In genomic region chr22:46047226-46047625, GRCh38 we compare ENCODE assay signal across 10 cellular contexts.
A peak's percentile ranks its signal among the peaks of the same experiment; 100 is the strongest.
DNase-seq lines count a peak whose midpoint lies in the region; ATAC-seq and TF ChIP-seq lines count a peak whose summit lies in the region.
"Had no signal": no experiment of that assay in that cellular context is flagged by ENCODE, and none has a peak within 500 bp of the region (broad histone marks: within the 10 kb centered on the region; RNA-seq: fewer than 3 reads in every experiment).

No MANE protein-coding gene starts in this region.

- H3K36me3 ChIP-seq in BLaER1 treated with 17β-estradiol and CSF1 and Interleukin-3, amounts not matched to agents 10 nM and 100 nM = no peaks in the 10 kb centered on the region
- no peaks in the 10 kb centered on the region for H3K36me3 ChIP-seq in Peyer's patch

- DNase-seq in Peyer's patch (peak in 2 of 3 donors; percentile 28 to 31), right cardiac atrium (peak in 2 of 3 donors; percentile 37 to 51), sciatic nerve (ENCODE audit: low spot score) (peak; percentile 55), NAMALWA (ENCODE audit: low spot score) (no peak), SIG-M5 (lab: John Stamatoyannopoulos, UW) (no peak), NCI-H1105 treated with DMSO at 0.1 percent for 48 hours (lab: John Stamatoyannopoulos, UW) (no peak)
- DNase-seq: NCI-H1930 had no signal

- H3K9ac ChIP-seq in BLaER1 treated with 17β-estradiol and CSF1 and Interleukin-3, amounts not matched to agents 10 nM and 100 nM = peak overlapping the region in 6 of 11 experiments; percentile 5 to 58 (median 26); a peak in 7 of 22 replicates

- no peak for TF ChIP-seq POLR2A in Peyer's patch (IDR thresholded peaks at IDR 0.05)

- peaks cover 40 to 55% (median 47%) of the 10 kb centered on the region in 11 experiments for H3K27me3 ChIP-seq in BLaER1 treated with 17β-estradiol and CSF1 and Interleukin-3, amounts not matched to agents 10 nM and 100 nM
- H3K27me3 ChIP-seq in Peyer's patch (no peaks in the 10 kb centered on the region), right cardiac atrium (ENCODE audit: control insufficient read depth, insufficient read depth) (no peaks in the 10 kb centered on the region)

- WGBS in right cardiac atrium = 83% methylated on average over 13 of the region's 13 CpGs

- no peak overlapping the region for H3K4me3 ChIP-seq in BLaER1 treated with 17β-estradiol and CSF1 and Interleukin-3, amounts not matched to agents 10 nM and 100 nM
- no peak overlapping the region for H3K4me3 ChIP-seq in Peyer's patch
- H3K4me3 ChIP-seq in right cardiac atrium (ENCODE audit: low read length) = no peak overlapping the region
- H3K4me3 ChIP-seq: GM23338 had no signal

- peaks cover 56 to 96% (median 81%) of the 10 kb centered on the region in 10 experiments for H3K4me1 ChIP-seq in BLaER1 treated with 17β-estradiol and CSF1 and Interleukin-3, amounts not matched to agents 10 nM and 100 nM
- H3K4me1 ChIP-seq in Peyer's patch (peaks cover 0 to 54% (median 13%) of the 10 kb centered on the region in 4 donors), right cardiac atrium (ENCODE audit: control insufficient read depth, insufficient read depth, low read length) (peaks cover 23% of the 10 kb centered on the region)

- no peaks in the 10 kb centered on the region for H3K9me3 ChIP-seq in BLaER1 treated with 17β-estradiol and CSF1 and Interleukin-3, amounts not matched to agents 10 nM and 100 nM (replicated peaks in 1 of 11)
- no peaks in the 10 kb centered on the region for H3K9me3 ChIP-seq in Peyer's patch
- no peaks in the 10 kb centered on the region for H3K9me3 ChIP-seq in right cardiac atrium (ENCODE audit: control insufficient read depth, low read length)

- ATAC-seq in right cardiac atrium (no peak), sciatic nerve (no peak), GM19023 (IDR thresholded peaks at IDR 0.05; ENCODE audit: unreplicated experiment) (no peak)
- ATAC-seq: GM23338 had no signal

- peak overlapping the region in 7 of 11 experiments; percentile 8 to 66 (median 41); a peak in 12 of 22 replicates for H3K27ac ChIP-seq in BLaER1 treated with 17β-estradiol and CSF1 and Interleukin-3, amounts not matched to agents 10 nM and 100 nM
- H3K27ac ChIP-seq in Peyer's patch = peak overlapping the region; percentile 15 to 51 (median 33)
- peak overlapping the region; percentile 53 for H3K27ac ChIP-seq in right cardiac atrium (ENCODE audit: low read length)

- H4K20me1 ChIP-seq in BLaER1 treated with 17β-estradiol and CSF1 and Interleukin-3, amounts not matched to agents 10 nM and 100 nM = peaks cover 0 to 10% (median 0%) of the 10 kb centered on the region in 11 experiments; a peak in 5 of 22 replicates

- intact Hi-C loops in right cardiac atrium (cut with DNase I) = no loop called here
- intact Hi-C loops in sciatic nerve (cut with DNase I) = no loop called here

- TF ChIP-seq CTCF in Peyer's patch (IDR thresholded peaks at IDR 0.05) = no peak

- peak overlapping the region; percentile 52 to 99 (median 95) for H3K4me2 ChIP-seq in BLaER1 treated with 17β-estradiol and CSF1 and Interleukin-3, amounts not matched to agents 10 nM and 100 nM
- H3K4me2 ChIP-seq: GM23338 had no signal

Comparison
In these comparisons a context has a peak if more than half of its experiments do, and no peak if none do; other contexts are left out.
1. DNase-seq: peak in Peyer's patch (2 of 3), right cardiac atrium (2 of 3) and sciatic nerve (single experiment); none in NAMALWA (single experiment), SIG-M5 (single experiment) and NCI-H1105 treated with DMSO at 0.1 percent for 48 hours (single experiment).
2. Peak in every context shown above with its lines, with median percentiles within 50 percentile points of each other: H3K27ac ChIP-seq.